28 cellular contexts compared by ENCODE assay signal in the genomic region with DNA sequence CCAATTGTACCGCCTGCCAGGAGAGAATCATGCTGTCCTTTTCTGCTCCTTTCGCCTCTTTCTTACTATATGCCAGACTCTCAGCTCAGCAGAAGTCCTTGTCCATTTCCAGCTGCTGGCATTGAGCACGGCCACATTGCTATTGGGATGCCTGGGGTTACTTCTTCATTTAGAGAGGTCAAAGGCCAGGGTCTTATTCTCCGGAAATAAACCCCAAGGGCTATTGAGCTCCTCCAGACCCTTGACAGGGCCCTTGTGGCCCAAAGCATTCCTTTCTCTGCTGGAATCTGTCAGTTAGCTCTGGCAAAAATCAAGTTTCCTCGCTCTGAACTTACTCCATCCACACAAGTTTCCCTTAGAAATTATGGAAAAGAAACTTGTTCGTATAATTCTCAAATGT. TPM values are rescaled to one million over a fixed set of nuclear protein-coding genes. Genes with fewer than 3 reads are reported as not detected.
DNase-seq lines count a peak whose midpoint lies in the region; ATAC-seq, FAIRE-seq and TF ChIP-seq lines count a peak whose summit lies in the region.
"Had no signal": no experiment of that assay in that cellular context is flagged by ENCODE, and none has a peak within 500 bp of the region (broad histone marks: within the 10 kb centered on the region; RNA-seq: fewer than 3 reads in every experiment).

No MANE protein-coding gene starts in this region.

- no peaks in the 10 kb centered on the region for H3K36me3 ChIP-seq in astrocyte (ENCODE audit: insufficient read depth, low read length)
- no peaks in the 10 kb centered on the region for H3K36me3 ChIP-seq in mesenchymal stem cell (ENCODE audit: control insufficient read depth in 1 of 2, insufficient read depth in 2 of 2, low read depth in 1 of 2, low read length in 2 of 2)
- no peaks in the 10 kb centered on the region for H3K36me3 ChIP-seq in neuron (ENCODE audit: insufficient read depth, low read length)
- no peaks in the 10 kb centered on the region for H3K36me3 ChIP-seq in stomach smooth muscle (ENCODE audit: control insufficient read depth in 2 of 2, insufficient read depth in 2 of 2, low read length in 2 of 2)
- H3K36me3 ChIP-seq: BLaER1, SJSA1 had no signal

- H2BK12ac ChIP-seq in mesenchymal stem cell (ENCODE audit: low read length in 2 of 2), result no peak overlapping the region

- H3K4me1 ChIP-seq in astrocyte (ENCODE audit: insufficient read depth, low read length) (no peaks in the 10 kb centered on the region), mesenchymal stem cell (ENCODE audit: control insufficient read depth, insufficient read depth, low read depth, low read length) (no peaks in the 10 kb centered on the region), neuron (ENCODE audit: insufficient read depth, low read length) (peaks cover 15% of the 10 kb centered on the region), stomach smooth muscle (ENCODE audit: control insufficient read depth, insufficient read depth, low read length) (peaks cover 5% of the 10 kb centered on the region)
- H3K4me1 ChIP-seq: BLaER1, SJSA1 had no signal

- CTCF ChIA-PET in activated naive CD4-positive, alpha-beta T cell treated with anti-CD3 and anti-CD28 coated beads, Interleukin-2, amount 10 ng/mL, durations not matched to agents 7 days and 5 days (lab: Charles Lee), result no interaction called here

- peak; percentile 63 for FAIRE-seq in astrocyte (lab: Jason Lieb, UNC)
- FAIRE-seq: GM12892, HTR-8/SVneo, RCC 7860 had no signal

- peak overlapping the region; percentile 28 for H2BK15ac ChIP-seq in mesenchymal stem cell (ENCODE audit: low read depth, poor library complexity, severe bottlenecking)

- no peak overlapping the region for H3K4me3 Mint-ChIP-seq in astrocyte (ENCODE audit: unreplicated experiment)
- H3K4me3 Mint-ChIP-seq in activated naive CD4-positive, alpha-beta T cell treated with anti-CD3 and anti-CD28 coated beads, Interleukin-2, amount 10 ng/mL, durations not matched to agents 7 days and 5 days, result no peak overlapping the region
- H3K4me3 Mint-ChIP-seq: CD4-positive, alpha-beta T cell; IgD-negative memory B cell had no signal

- no peak overlapping the region for H4K8ac ChIP-seq in mesenchymal stem cell (ENCODE audit: low read length)

- H3K14ac ChIP-seq in mesenchymal stem cell (ENCODE audit: low read length in 2 of 2), result no peak overlapping the region

- H2AFZ ChIP-seq in astrocyte (ENCODE audit: low read depth, low read length) (no peak overlapping the region), mesenchymal stem cell (ENCODE audit: low read depth, low read length) (no peak overlapping the region), neuron (ENCODE audit: low read depth, low read length) (peak overlapping the region; percentile 11)

- no peak for TF ChIP-seq CTCF in astrocyte (IDR thresholded peaks at IDR 0.05; ENCODE audit: insufficient read depth, low read depth, low read length)

- no peaks in the 10 kb centered on the region for H3K36me3 Mint-ChIP-seq in astrocyte (ENCODE audit: low read depth, unreplicated experiment)
- no peaks in the 10 kb centered on the region for H3K36me3 Mint-ChIP-seq in activated naive CD4-positive, alpha-beta T cell treated with anti-CD3 and anti-CD28 coated beads, Interleukin-2, amount 10 ng/mL, durations not matched to agents 7 days and 5 days
- H3K36me3 Mint-ChIP-seq: IgD-negative memory B cell had no signal

- no peak overlapping the region for H2BK120ac ChIP-seq in mesenchymal stem cell (ENCODE audit: low read depth, low read length)

- no peaks in the 10 kb centered on the region for H4K20me1 ChIP-seq in astrocyte (ENCODE audit: insufficient read depth, low read length)

- no peak overlapping the region for H3K23ac ChIP-seq in mesenchymal stem cell (ENCODE audit: low read length in 2 of 2)

- WGBS in mesenchymal stem cell, result 11% methylated on average over 6 of the region's 6 CpGs

- H4K91ac ChIP-seq in mesenchymal stem cell (ENCODE audit: low read length), result no peak overlapping the region

- H3K4me3 ChIP-seq in astrocyte (ENCODE audit: insufficient read depth, low read depth, low read length) (no peak overlapping the region), mesenchymal stem cell (ENCODE audit: insufficient read depth in 1 of 2, low read depth in 1 of 2, low read length in 2 of 2) (no peak overlapping the region), neuron (ENCODE audit: low read length) (no peak overlapping the region), stomach smooth muscle (ENCODE audit: low read length in 2 of 2) (no peak overlapping the region)
- H3K4me3 ChIP-seq: BLaER1, SJSA1 had no signal

- H3K4ac ChIP-seq in mesenchymal stem cell (ENCODE audit: low read depth in 1 of 2, low read length in 2 of 2), result no peak overlapping the region

- DNase-seq in astrocyte (ENCODE audit: low read depth) (no peak), mesenchymal stem cell (peak; percentile 9), Ammon's horn (ENCODE audit: low spot score) (no peak), NCI-H526 (lab: John Stamatoyannopoulos, UW) (no peak)
- no peak for DNase-seq in activated naive CD4-positive, alpha-beta T cell treated with anti-CD3 and anti-CD28 coated beads, Interleukin-2, amount 10 ng/mL, durations not matched to agents 7 days and 5 days
- DNase-seq: CD4-positive, alpha-beta T cell; DND-41; GOT3; HCEC 1CT; MV-4-11; NCI-H1105 treated with DMSO at 0.1 percent for 48 hours; NCI-H1694; NCI-H2081; NCI-H2171; NCI-H345; NCI-H524 had no signal

- no peaks in the 10 kb centered on the region for H3K9me3 ChIP-seq in astrocyte (ENCODE audit: insufficient read depth, low read depth, low read length)
- H3K9me3 ChIP-seq in mesenchymal stem cell (ENCODE audit: control insufficient read depth, low read length), result no peaks in the 10 kb centered on the region
- no peaks in the 10 kb centered on the region for H3K9me3 ChIP-seq in neuron (ENCODE audit: low read length)
- H3K9me3 ChIP-seq in stomach smooth muscle (ENCODE audit: control insufficient read depth in 2 of 2, low read length in 2 of 2), result no peaks in the 10 kb centered on the region
- H3K9me3 ChIP-seq: BLaER1, SJSA1 had no signal

- no peak overlapping the region for H2AK5ac ChIP-seq in mesenchymal stem cell (ENCODE audit: low read length, severe bottlenecking)

- no peak overlapping the region for H3K27ac ChIP-seq in astrocyte (ENCODE audit: low read depth, low read length)
- no peak overlapping the region for H3K27ac ChIP-seq in mesenchymal stem cell (ENCODE audit: low read length, poor library complexity, severe bottlenecking)
- H3K27ac ChIP-seq in stomach smooth muscle (ENCODE audit: low read length), result peak overlapping the region; percentile 46
- H3K27ac ChIP-seq: BLaER1, SJSA1 had no signal

- H3K27ac Mint-ChIP-seq in astrocyte (ENCODE audit: unreplicated experiment), result no peak overlapping the region
- no peak overlapping the region for H3K27ac Mint-ChIP-seq in activated naive CD4-positive, alpha-beta T cell treated with anti-CD3 and anti-CD28 coated beads, Interleukin-2, amount 10 ng/mL, durations not matched to agents 7 days and 5 days
- H3K27ac Mint-ChIP-seq: CD4-positive, alpha-beta T cell; IgD-negative memory B cell had no signal

- H2BK5ac ChIP-seq in mesenchymal stem cell (ENCODE audit: low read depth, low read length, poor library complexity, severe bottlenecking), result no peak overlapping the region

- H3K4me1 Mint-ChIP-seq in astrocyte (ENCODE audit: low read depth, unreplicated experiment), result no peaks in the 10 kb centered on the region
- no peaks in the 10 kb centered on the region for H3K4me1 Mint-ChIP-seq in activated naive CD4-positive, alpha-beta T cell treated with anti-CD3 and anti-CD28 coated beads, Interleukin-2, amount 10 ng/mL, durations not matched to agents 7 days and 5 days
- H3K4me1 Mint-ChIP-seq: IgD-negative memory B cell had no signal

- no peak overlapping the region for H3K18ac ChIP-seq in mesenchymal stem cell (ENCODE audit: low read depth in 1 of 2, low read length in 2 of 2)

- no peak for ATAC-seq in HG02588 (IDR thresholded peaks at IDR 0.05; ENCODE audit: unreplicated experiment)

- H3K4me2 ChIP-seq in astrocyte (ENCODE audit: low read length) (no peak overlapping the region), mesenchymal stem cell (ENCODE audit: low read length, poor library complexity, severe bottlenecking) (no peak overlapping the region)
- H3K4me2 ChIP-seq: BLaER1 had no signal

- no peaks in the 10 kb centered on the region for H3K79me2 ChIP-seq in astrocyte (ENCODE audit: insufficient read depth, low read length)

- H3K27me3 ChIP-seq in astrocyte (ENCODE audit: insufficient read depth, low read length) (no peaks in the 10 kb centered on the region), mesenchymal stem cell (ENCODE audit: control insufficient read depth in 1 of 2, insufficient read depth in 1 of 2, low read length in 2 of 2) (peaks cover 4 to 55% of the 10 kb centered on the region in 2 experiments), neuron (ENCODE audit: insufficient read depth, low read length) (no peaks in the 10 kb centered on the region), stomach smooth muscle (ENCODE audit: control insufficient read depth in 1 of 2, insufficient read depth in 2 of 2, low read length in 2 of 2) (peaks cover 0 to 14% of the 10 kb centered on the region in 2 donors)
- H3K27me3 ChIP-seq: SJSA1 had no signal

- H3K79me1 ChIP-seq in mesenchymal stem cell (replicated peaks; ENCODE audit: low read length, poor library complexity, severe bottlenecking), result no peaks in the 10 kb centered on the region

- no peaks in the 10 kb centered on the region for H3K9me3 Mint-ChIP-seq in astrocyte (ENCODE audit: unreplicated experiment)
- H3K9me3 Mint-ChIP-seq in activated naive CD4-positive, alpha-beta T cell treated with anti-CD3 and anti-CD28 coated beads, Interleukin-2, amount 10 ng/mL, durations not matched to agents 7 days and 5 days, result no peaks in the 10 kb centered on the region
- H3K9me3 Mint-ChIP-seq: CD4-positive, alpha-beta T cell; IgD-negative memory B cell had no signal

- H3K27me3 Mint-ChIP-seq in astrocyte (ENCODE audit: low read depth, unreplicated experiment), result peaks cover 2% of the 10 kb centered on the region
- H3K27me3 Mint-ChIP-seq in activated naive CD4-positive, alpha-beta T cell treated with anti-CD3 and anti-CD28 coated beads, Interleukin-2, amount 10 ng/mL, durations not matched to agents 7 days and 5 days, result no peaks in the 10 kb centered on the region

- H3K9ac ChIP-seq in astrocyte (ENCODE audit: low read length) (no peak overlapping the region), mesenchymal stem cell (ENCODE audit: low read length) (no peak overlapping the region), stomach smooth muscle (ENCODE audit: low read length in 2 of 2) (no peak overlapping the region)
- H3K9ac ChIP-seq: BLaER1 had no signal

RNA-seq across cellular contexts. Expression of a gene that starts 11.9 kb away (rescaled TPM):
- not detected in 2 replicates for total RNA-seq in astrocyte
- not detected for polyA plus RNA-seq in mesenchymal stem cell (2013, experiment 1 of 2)
- polyA plus RNA-seq in mesenchymal stem cell (2013, experiment 2 of 2), result not detected
- total RNA-seq: CD4-positive, alpha-beta T cell; G401; M059J; OCI-LY7; SJSA1 had no signal
- polyA plus RNA-seq: IgD-negative memory B cell had no signal

RNA-seq across cellular contexts. Expression of a gene that starts 15.7 kb away (rescaled TPM):
- total RNA-seq in astrocyte, result 0.16 and 0.29 TPM in 2 replicates
- polyA plus RNA-seq in mesenchymal stem cell (2013, experiment 1 of 2), result 0.21 TPM
- 0.14 TPM for polyA plus RNA-seq in mesenchymal stem cell (2013, experiment 2 of 2)
- total RNA-seq: G401, M059J had no signal
